ENCODE assay signal across 18 cellular contexts in genomic region chr22:28942801-28943500, GRCh38. TPM values are rescaled to one million over a fixed set of nuclear protein-coding genes. Genes with fewer than 3 reads are reported as not detected.
DNase-seq lines count a peak whose midpoint lies in the region; ATAC-seq and TF ChIP-seq lines count a peak whose summit lies in the region.
"Had no signal": no experiment of that assay in that cellular context is flagged by ENCODE, and none has a peak within 500 bp of the region (broad histone marks: within the 10 kb centered on the region; RNA-seq: fewer than 3 reads in every experiment).

No MANE protein-coding gene starts in this region.

- H3K36me3 ChIP-seq in liver (ENCODE audit: control insufficient read depth in 4 of 4, insufficient read depth in 3 of 4, low read depth in 1 of 4, low read length in 3 of 4), result no peaks in the 10 kb centered on the region
- H3K36me3 ChIP-seq: tibial nerve had no signal

- H3K36me3 Mint-ChIP-seq in HFFc6 (ENCODE audit: low read depth), result peaks cover 20% of the 10 kb centered on the region
- peaks cover 7% of the 10 kb centered on the region for H3K36me3 Mint-ChIP-seq in activated CD8-positive, alpha-beta T cell treated with anti-CD3 and anti-CD28 coated beads, Interleukin-2, amount 10 ng/mL, durations not matched to agents 7 days and 5 days (ENCODE audit: low read depth)
- H3K36me3 Mint-ChIP-seq: stimulated activated effector memory CD8-positive, alpha-beta T cell treated with anti-CD3 and anti-CD28 coated beads, Interleukin-12 subunit alpha, Interleukin-12 subunit beta, amount 100 ng/mL, for 72 hours had no signal

- H3K4me3 Mint-ChIP-seq in HFFc6, result no peak overlapping the region
- H3K4me3 Mint-ChIP-seq in activated CD8-positive, alpha-beta T cell treated with anti-CD3 and anti-CD28 coated beads, Interleukin-2, amount 10 ng/mL, durations not matched to agents 7 days and 5 days, result no peak overlapping the region
- H3K4me3 Mint-ChIP-seq: CD8-positive, alpha-beta T cell; stimulated activated effector memory CD8-positive, alpha-beta T cell treated with anti-CD3 and anti-CD28 coated beads, Interleukin-12 subunit alpha, Interleukin-12 subunit beta, amount 100 ng/mL, for 72 hours had no signal

- H3K9ac ChIP-seq in liver (ENCODE audit: low read depth in 1 of 2, low read length in 2 of 2), result no peak overlapping the region

- DNase-seq in NCI-H1417 (lab: John Stamatoyannopoulos, UW) (peak in 2 of 3 experiments; percentile 21 to 73), NCI-H1417 treated with DMSO at 0.1 percent for 48 hours (lab: John Stamatoyannopoulos, UW) (no peak), sciatic nerve (ENCODE audit: low spot score) (no peak), HFFc6 (no peak), NCI-H446 (lab: John Stamatoyannopoulos, UW) (no peak)
- no peak for DNase-seq in activated CD8-positive, alpha-beta T cell treated with anti-CD3 and anti-CD28 coated beads, Interleukin-2, amount 10 ng/mL, durations not matched to agents 7 days and 5 days
- DNase-seq: activated CD4-positive, CD25-positive, alpha-beta regulatory T cell; activated effector memory CD4-positive, alpha-beta T cell treated with Interleukin-2 at 50 U/mL for 16 hours; amniotic stem cell; CD8-positive, alpha-beta T cell; GDM1; NCI-H1436; NCI-H526 treated with DMSO at 0.1 percent for 48 hours had no signal

- peaks cover 2% of the 10 kb centered on the region for H3K27me3 Mint-ChIP-seq in HFFc6 (ENCODE audit: insufficient read depth)
- peaks cover 67% of the 10 kb centered on the region for H3K27me3 Mint-ChIP-seq in activated CD8-positive, alpha-beta T cell treated with anti-CD3 and anti-CD28 coated beads, Interleukin-2, amount 10 ng/mL, durations not matched to agents 7 days and 5 days (ENCODE audit: low read depth)

- peak; percentile 26 for ATAC-seq in sciatic nerve
- ATAC-seq in activated CD8-positive, alpha-beta T cell treated with anti-CD3 and anti-CD28 coated beads, Interleukin-2, amount 10 ng/mL, durations not matched to agents 7 days and 5 days, result no peak
- ATAC-seq: CD8-positive, alpha-beta T cell; stimulated activated effector memory CD8-positive, alpha-beta T cell treated with anti-CD3 and anti-CD28 coated beads, Interleukin-12 subunit alpha, Interleukin-12 subunit beta, amount 100 ng/mL, for 72 hours had no signal

- no peak for TF ChIP-seq CTCF in liver (IDR thresholded peaks at IDR 0.05; ENCODE audit: low read depth, low read length, missing input control)
- no peak for TF ChIP-seq CTCF in HFFc6 (IDR thresholded peaks at IDR 0.05)

- H3K27ac ChIP-seq in angular gyrus (ENCODE audit: low read depth, low read length) (peak overlapping the region; percentile 2), liver (ENCODE audit: low read depth in 1 of 2, low read length in 2 of 2) (no peak overlapping the region)
- H3K27ac ChIP-seq: tibial nerve had no signal

- no peak overlapping the region for H3K27ac Mint-ChIP-seq in HFFc6
- no peak overlapping the region for H3K27ac Mint-ChIP-seq in activated CD8-positive, alpha-beta T cell treated with anti-CD3 and anti-CD28 coated beads, Interleukin-2, amount 10 ng/mL, durations not matched to agents 7 days and 5 days
- H3K27ac Mint-ChIP-seq: CD8-positive, alpha-beta T cell; stimulated activated effector memory CD8-positive, alpha-beta T cell treated with anti-CD3 and anti-CD28 coated beads, Interleukin-12 subunit alpha, Interleukin-12 subunit beta, amount 100 ng/mL, for 72 hours had no signal

- peaks cover 15% of the 10 kb centered on the region for H3K4me1 Mint-ChIP-seq in HFFc6 (ENCODE audit: low read depth)
- no peaks in the 10 kb centered on the region for H3K4me1 Mint-ChIP-seq in activated CD8-positive, alpha-beta T cell treated with anti-CD3 and anti-CD28 coated beads, Interleukin-2, amount 10 ng/mL, durations not matched to agents 7 days and 5 days (ENCODE audit: low read depth)
- H3K4me1 Mint-ChIP-seq: stimulated activated effector memory CD8-positive, alpha-beta T cell treated with anti-CD3 and anti-CD28 coated beads, Interleukin-12 subunit alpha, Interleukin-12 subunit beta, amount 100 ng/mL, for 72 hours had no signal

- H3K4me3 ChIP-seq in liver (ENCODE audit: low read depth in 1 of 3, low read length in 3 of 3), result no peak overlapping the region
- H3K4me3 ChIP-seq: smooth muscle cell, tibial nerve had no signal

- H3K27me3 ChIP-seq in liver (ENCODE audit: control insufficient read depth in 4 of 4, insufficient read depth in 4 of 4, low read length in 3 of 4), result no peaks in the 10 kb centered on the region
- H3K27me3 ChIP-seq: tibial nerve had no signal

- CTCF ChIA-PET in activated CD8-positive, alpha-beta T cell treated with anti-CD3 and anti-CD28 coated beads, Interleukin-2, amount 10 ng/mL, durations not matched to agents 7 days and 5 days (lab: Charles Lee), result no interaction called here

- POLR2A ChIA-PET in activated CD8-positive, alpha-beta T cell treated with anti-CD3 and anti-CD28 coated beads, Interleukin-2, amount 10 ng/mL, durations not matched to agents 7 days and 5 days (lab: Charles Lee), result interaction anchor here (0.8 kb wide), 1 partner anchor 20 kb away, joined by 3 read pairs; no protein-coding TSS in a partner anchor

- peaks cover 0 to 24% (median 10%) of the 10 kb centered on the region in 4 donors for H3K4me1 ChIP-seq in liver (ENCODE audit: control insufficient read depth in 4 of 4, insufficient read depth in 4 of 4, low read length in 3 of 4)

- H3K9me3 ChIP-seq in liver (ENCODE audit: control insufficient read depth in 4 of 4, low read length in 3 of 4), result peaks cover 0 to 3% (median 3%) of the 10 kb centered on the region in 4 donors

- H3K9me3 Mint-ChIP-seq in HFFc6, result peaks cover 13% of the 10 kb centered on the region
- H3K9me3 Mint-ChIP-seq in activated CD8-positive, alpha-beta T cell treated with anti-CD3 and anti-CD28 coated beads, Interleukin-2, amount 10 ng/mL, durations not matched to agents 7 days and 5 days (ENCODE audit: insufficient read depth), result peaks cover 16% of the 10 kb centered on the region

- intact Hi-C loops in sciatic nerve (cut with DNase I), result no loop called here

- TF ChIP-seq RAD21 in liver (IDR thresholded peaks at IDR 0.05), result no peak

- WGBS in liver, result 47% methylated on average over 7 of the region's 7 CpGs

TF ChIP-seq in liver, 16 proteins besides CTCF, POLR2A, EP300 and RAD21:
- TF ChIP-seq, protein P1, sequence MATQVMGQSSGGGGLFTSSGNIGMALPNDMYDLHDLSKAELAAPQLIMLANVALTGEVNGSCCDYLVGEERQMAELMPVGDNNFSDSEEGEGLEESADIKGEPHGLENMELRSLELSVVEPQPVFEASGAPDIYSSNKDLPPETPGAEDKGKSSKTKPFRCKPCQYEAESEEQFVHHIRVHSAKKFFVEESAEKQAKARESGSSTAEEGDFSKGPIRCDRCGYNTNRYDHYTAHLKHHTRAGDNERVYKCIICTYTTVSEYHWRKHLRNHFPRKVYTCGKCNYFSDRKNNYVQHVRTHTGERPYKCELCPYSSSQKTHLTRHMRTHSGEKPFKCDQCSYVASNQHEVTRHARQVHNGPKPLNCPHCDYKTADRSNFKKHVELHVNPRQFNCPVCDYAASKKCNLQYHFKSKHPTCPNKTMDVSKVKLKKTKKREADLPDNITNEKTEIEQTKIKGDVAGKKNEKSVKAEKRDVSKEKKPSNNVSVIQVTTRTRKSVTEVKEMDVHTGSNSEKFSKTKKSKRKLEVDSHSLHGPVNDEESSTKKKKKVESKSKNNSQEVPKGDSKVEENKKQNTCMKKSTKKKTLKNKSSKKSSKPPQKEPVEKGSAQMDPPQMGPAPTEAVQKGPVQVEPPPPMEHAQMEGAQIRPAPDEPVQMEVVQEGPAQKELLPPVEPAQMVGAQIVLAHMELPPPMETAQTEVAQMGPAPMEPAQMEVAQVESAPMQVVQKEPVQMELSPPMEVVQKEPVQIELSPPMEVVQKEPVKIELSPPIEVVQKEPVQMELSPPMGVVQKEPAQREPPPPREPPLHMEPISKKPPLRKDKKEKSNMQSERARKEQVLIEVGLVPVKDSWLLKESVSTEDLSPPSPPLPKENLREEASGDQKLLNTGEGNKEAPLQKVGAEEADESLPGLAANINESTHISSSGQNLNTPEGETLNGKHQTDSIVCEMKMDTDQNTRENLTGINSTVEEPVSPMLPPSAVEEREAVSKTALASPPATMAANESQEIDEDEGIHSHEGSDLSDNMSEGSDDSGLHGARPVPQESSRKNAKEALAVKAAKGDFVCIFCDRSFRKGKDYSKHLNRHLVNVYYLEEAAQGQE (IDR thresholded peaks at IDR 0.05), result peak; percentile 24
- TF ChIP-seq EGR1 (IDR thresholded peaks at IDR 0.05; ENCODE audit: low read depth in 2 of 2), result no peak

RNA-seq across cellular contexts. Expression of gene ZNRF3, which starts 59.6 kb away (rescaled TPM):
- total RNA-seq in liver, result 1 to 10 TPM; 5.0 to 5.9 TPM
- 1 to 10 TPM; 2.2 to 4.4 TPM for polyA plus RNA-seq in liver
- 12.9 TPM for total RNA-seq in sciatic nerve
- total RNA-seq in HFFc6 (2021; fragmentation: NEBNext Ultra II Directional; extraction: Animal tissue kit (Norgen Biotek cat#: 25700)), result 1 to 10 TPM; 3.3 to 4.7 (median 3.6) TPM
- total RNA-seq in activated CD8-positive, alpha-beta T cell treated with anti-CD3 and anti-CD28 coated beads, Interleukin-2, amount 10 ng/mL, durations not matched to agents 7 days and 5 days, result 1 to 10 TPM; 1.2 to 1.3 TPM

Comparison
In these comparisons a context has a peak if more than half of its experiments do, and no peak if none do; other contexts are left out.
1. DNase-seq: peak in NCI-H1417 (2 of 3); none in NCI-H1417 treated with DMSO at 0.1 percent for 48 hours (single experiment), sciatic nerve (single experiment), HFFc6 (single experiment), NCI-H446 (0 of 2) and activated CD8-positive, alpha-beta T cell treated with anti-CD3 and anti-CD28 coated beads, Interleukin-2, amount 10 ng/mL, durations not matched to agents 7 days and 5 days (single experiment).